Comparison of ENCODE assay signal across 25 cellular contexts in genomic region chr6:125285936-125286335, GRCh38.
"Had no signal": no experiment of that assay in that cellular context is flagged by ENCODE, and none has a peak within 500 bp of the region (broad histone marks: within the 10 kb centered on the region; RNA-seq: fewer than 3 reads in every experiment).

No MANE protein-coding gene starts in this region.

- H3K9ac ChIP-seq: KMS-11, SK-N-SH had no signal

- H3K4me2 ChIP-seq: KMS-11, SK-N-SH had no signal

- H3K9me3 ChIP-seq: Peyer's patch, SJSA1, SK-N-SH had no signal

- DNase-seq: activated CD4-positive, alpha-beta T cell treated with anti-CD3 and anti-CD28 coated beads, Interleukin-2, amount 10 ng/mL, durations not matched to agents 24 days and 14 days; activated CD4-positive, alpha-beta T cell treated with anti-CD3 and anti-CD28 coated beads, Interleukin-2, amount 50 U/mL, for 4 hours; activated CD8-positive, alpha-beta T cell treated with anti-CD3 and anti-CD28 coated beads for 36 hours; activated gamma-delta T cell treated with Interleukin-2 at 50 U/mL for 16 hours; activated naive CD4-positive, alpha-beta T cell treated with anti-CD3 and anti-CD28 coated beads for 36 hours; activated T-cell treated with anti-CD3 and anti-CD28 coated beads, Interleukin-2, amount 50 U/mL, for 24 hours; amniotic stem cell; aorta; brain microvascular endothelial cell; MM.1S; MV-4-11; NCI-H1092; NCI-H1436 treated with DMSO at 0.1 percent for 48 hours; NCI-H1694 treated with DMSO at 0.1 percent for 48 hours; NCI-H2029; NCI-H345; NCI-H524 treated with DMSO at 0.1 percent for 48 hours; PC-3; Peyer's patch; RPMI8226; SHP77 treated with DMSO at 0.1 percent for 48 hours; SK-N-SH had no signal

- H3K27ac ChIP-seq: brain microvascular endothelial cell, KMS-11, Peyer's patch, SJSA1 had no signal

- H3K4me1 ChIP-seq: Peyer's patch, SJSA1 had no signal

- H3K9me2 ChIP-seq: SK-N-SH had no signal

- H3K27me3 ChIP-seq: brain microvascular endothelial cell, Peyer's patch, SJSA1 had no signal

- ATAC-seq: activated CD8-positive, alpha-beta T cell treated with anti-CD3 and anti-CD28 coated beads for 36 hours; activated naive CD4-positive, alpha-beta T cell treated with anti-CD3 and anti-CD28 coated beads, Interleukin-2, amount 50 U/mL, for 72 hours; PC-3 had no signal

- H3K4me3 ChIP-seq: Peyer's patch, SJSA1 had no signal
